ENCODE assay signal across 8 cellular contexts in the genomic region with DNA sequence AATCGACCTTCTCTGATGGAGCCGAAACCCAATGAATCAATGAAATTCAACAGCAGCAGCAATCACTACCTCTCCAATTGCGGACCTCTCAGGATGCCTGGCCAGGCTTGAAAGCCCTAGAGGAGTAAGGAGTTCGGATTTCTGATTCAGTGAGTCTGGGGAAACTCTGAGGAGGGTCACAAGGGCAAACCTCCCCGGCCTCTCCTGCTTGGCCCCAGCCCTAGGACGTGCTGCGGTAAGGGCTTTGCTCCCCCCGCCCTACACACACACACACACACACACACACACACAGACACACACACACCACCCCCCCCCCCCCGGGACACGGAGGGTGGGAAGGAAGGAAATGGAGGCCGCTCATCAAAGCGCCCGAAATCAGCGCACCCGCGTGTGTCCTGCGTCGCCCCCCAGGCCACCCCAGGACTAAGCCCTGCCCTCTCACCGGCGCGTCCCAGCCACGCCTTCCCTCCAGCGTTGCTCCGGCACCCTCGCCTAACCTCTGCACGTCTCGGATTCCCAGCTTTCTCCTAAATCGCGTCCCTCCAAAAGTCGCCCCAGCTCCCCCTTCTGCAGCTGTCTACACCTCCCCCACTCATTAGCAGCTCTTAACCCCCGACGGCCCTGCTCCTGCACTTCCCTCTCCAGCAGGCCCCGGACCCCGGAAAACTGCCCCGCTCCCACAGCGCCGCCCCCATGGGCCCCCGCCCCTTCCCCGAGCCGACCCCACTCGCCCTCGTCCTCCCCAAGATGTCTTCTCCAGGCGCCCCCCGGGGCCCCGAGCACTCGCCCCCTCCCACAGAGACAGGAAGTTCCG. TPM values are rescaled to one million over a fixed set of nuclear protein-coding genes. Genes with fewer than 3 reads are reported as not detected.
DNase-seq lines count a peak whose midpoint lies in the region; ATAC-seq and TF ChIP-seq lines count a peak whose summit lies in the region.

No MANE protein-coding gene starts in this region.

- H3K36me3 Mint-ChIP-seq in activated T-helper 1 cell treated with anti-CD3 and anti-CD28 coated beads, Interleukin-12 subunit alpha, Interleukin-12 subunit beta, Interleukin-2, Interleukin-4 antibody, amounts not matched to agents 30 ng/mL and 10 ng/mL and 1 ng/mL, durations not matched to agents 14 hours and 24 hours and 36 hours (ENCODE audit: low read depth), result no peaks in the 10 kb centered on the region

- peak overlapping the region; percentile 92 for H3K4me3 Mint-ChIP-seq in activated T-helper 1 cell treated with anti-CD3 and anti-CD28 coated beads, Interleukin-12 subunit alpha, Interleukin-12 subunit beta, Interleukin-2, Interleukin-4 antibody, amounts not matched to agents 30 ng/mL and 10 ng/mL and 1 ng/mL, durations not matched to agents 14 hours and 24 hours and 36 hours

- H3K27me3 ChIP-seq in ovary, result no peaks in the 10 kb centered on the region

- peaks cover 9% of the 10 kb centered on the region for H3K4me1 ChIP-seq in ovary (ENCODE audit: insufficient read depth)

- peaks cover 22% of the 10 kb centered on the region for H3K4me1 Mint-ChIP-seq in activated T-helper 1 cell treated with anti-CD3 and anti-CD28 coated beads, Interleukin-12 subunit alpha, Interleukin-12 subunit beta, Interleukin-2, Interleukin-4 antibody, amounts not matched to agents 30 ng/mL and 10 ng/mL and 1 ng/mL, durations not matched to agents 14 hours and 24 hours and 36 hours (ENCODE audit: low read depth)

- TF ChIP-seq EP300 in ovary (IDR thresholded peaks at IDR 0.05), result no peak

- H3K27ac ChIP-seq in ovary, result no peak overlapping the region

- no peak for ATAC-seq in HG03159 (IDR thresholded peaks at IDR 0.05; ENCODE audit: unreplicated experiment)
- ATAC-seq in HG02763 (IDR thresholded peaks at IDR 0.05; ENCODE audit: unreplicated experiment), result no peak

- peak overlapping the region; percentile 83 for H3K4me3 ChIP-seq in AG09309 (ENCODE audit: control insufficient read depth, low read depth, low read length)
- peak overlapping the region; percentile 83 to 91 for H3K4me3 ChIP-seq in foreskin fibroblast (ENCODE audit: low read depth in 1 of 2, low read length in 2 of 2)
- H3K4me3 ChIP-seq in ovary, result peak overlapping the region; percentile 62

- H3K27ac Mint-ChIP-seq in activated T-helper 1 cell treated with anti-CD3 and anti-CD28 coated beads, Interleukin-12 subunit alpha, Interleukin-12 subunit beta, Interleukin-2, Interleukin-4 antibody, amounts not matched to agents 30 ng/mL and 10 ng/mL and 1 ng/mL, durations not matched to agents 14 hours and 24 hours and 36 hours, result peak overlapping the region; percentile 79

- no peaks in the 10 kb centered on the region for H3K9me3 Mint-ChIP-seq in activated T-helper 1 cell treated with anti-CD3 and anti-CD28 coated beads, Interleukin-12 subunit alpha, Interleukin-12 subunit beta, Interleukin-2, Interleukin-4 antibody, amounts not matched to agents 30 ng/mL and 10 ng/mL and 1 ng/mL, durations not matched to agents 14 hours and 24 hours and 36 hours

- TF ChIP-seq POLR2A in ovary (IDR thresholded peaks at IDR 0.05), result no peak

- WGBS in ovary, 3 donors, result 2 to 3% (median 2%) methylated on average over 38 to 46 of the region's 47 CpGs

- peaks cover 9% of the 10 kb centered on the region for H3K27me3 Mint-ChIP-seq in activated T-helper 1 cell treated with anti-CD3 and anti-CD28 coated beads, Interleukin-12 subunit alpha, Interleukin-12 subunit beta, Interleukin-2, Interleukin-4 antibody, amounts not matched to agents 30 ng/mL and 10 ng/mL and 1 ng/mL, durations not matched to agents 14 hours and 24 hours and 36 hours (ENCODE audit: insufficient read depth)

- H3K36me3 ChIP-seq in ovary, result no peaks in the 10 kb centered on the region

- intact Hi-C loops in activated T-helper 1 cell treated with anti-CD3 and anti-CD28 coated beads, Interleukin-12 subunit alpha, Interleukin-12 subunit beta, Interleukin-2, Interleukin-4 antibody, amounts not matched to agents 30 ng/mL and 10 ng/mL and 1 ng/mL, durations not matched to agents 14 hours and 24 hours and 36 hours (cut with micrococcal nuclease), result loop anchor here (1.0 kb wide), 1 partner anchor 75 kb away; the partner anchor contains the start of gene TTLL1
- intact Hi-C loops in ovary (cut with DNase I), result no loop called here

- no peak for TF ChIP-seq CTCF in AG09309 (IDR thresholded peaks at IDR 0.05; ENCODE audit: control insufficient read depth, insufficient read depth, low read depth, low read length, missing control alignments)
- TF ChIP-seq CTCF in foreskin fibroblast (IDR thresholded peaks at IDR 0.05; ENCODE audit: low read depth, low read length), result no peak
- no peak for TF ChIP-seq CTCF in ovary (IDR thresholded peaks at IDR 0.05)

- no peaks in the 10 kb centered on the region for H3K9me3 ChIP-seq in ovary

- DNase-seq in AG09309 (ENCODE audit: low read depth), result no peak
- DNase-seq in GM19240 (ENCODE audit: insufficient read length, low spot score), result peak; percentile 35
- peak; percentile 11 for DNase-seq in NCI-H1105 (lab: John Stamatoyannopoulos, UW)
- peak; percentile 9 for DNase-seq in activated T-helper 1 cell treated with anti-CD3 and anti-CD28 coated beads, Interleukin-12 subunit alpha, Interleukin-12 subunit beta, Interleukin-2, Interleukin-4 antibody, amounts not matched to agents 30 ng/mL and 10 ng/mL and 1 ng/mL, durations not matched to agents 14 hours and 24 hours and 36 hours (ENCODE audit: low spot score)
- peak in 1 of 2 donors; percentile 64 for DNase-seq in foreskin fibroblast
- peak; percentile 32 to 66 (median 57) for DNase-seq in ovary

RNA-seq across cellular contexts. Expression of gene PACSIN2, which starts 0.7 kb away (rescaled TPM):
- total RNA-seq in activated T-helper 1 cell treated with anti-CD3 and anti-CD28 coated beads, Interleukin-12 subunit alpha, Interleukin-12 subunit beta, Interleukin-2, Interleukin-4 antibody, amounts not matched to agents 30 ng/mL and 10 ng/mL and 1 ng/mL, durations not matched to agents 14 hours and 24 hours and 36 hours, result 30.5 and 31.7 TPM in 2 replicates
- total RNA-seq in ovary, result 10 to 100 TPM; 25.5 to 60.0 (median 48.0) TPM
- 10 to 100 TPM; 30.9 to 48.4 TPM for polyA plus RNA-seq in ovary
